In genomic region chr1:1892079-1892762, GRCh38 we compare ENCODE assay signal across 1 cellular context.
TF ChIP-seq lines count a peak whose summit lies in the region.

No MANE protein-coding gene starts in this region.

TF ChIP-seq in HepG2, 621 proteins besides CTCF, POLR2A, EP300 and RAD21 (continues in another document):
- TF ChIP-seq ETV6 (CRISPR knock-in tag; conservative IDR thresholded peaks at IDR 0.05) (no peak), MAZ (IDR thresholded peaks at IDR 0.05; ENCODE audit: borderline replicate concordance, low read depth, low read length) (no peak), MAZ (CRISPR knock-in tag; IDR thresholded peaks at IDR 0.05; ENCODE audit: low read depth) (no peak), IKZF5 (CRISPR knock-in tag; IDR thresholded peaks at IDR 0.05) (0 out of 2 replicates have a peak, but pooled peaks have one; percentile 4), KAT7 (CRISPR knock-in tag; IDR thresholded peaks at IDR 0.05; ENCODE audit: borderline replicate concordance) (no peak; the same call in 1 of the 2 replicates), ZNF431 (CRISPR knock-in tag; IDR thresholded peaks at IDR 0.05; ENCODE audit: borderline replicate concordance, low read depth) (no peak), ZBTB39 (CRISPR knock-in tag; IDR thresholded peaks at IDR 0.05) (no peak), ZNF251 (CRISPR knock-in tag; IDR thresholded peaks at IDR 0.05) (no peak), HNRNPLL (IDR thresholded peaks at IDR 0.05; ENCODE audit: low read depth, low read length, poor library complexity, severe bottlenecking) (no peak), ZBTB21 (CRISPR knock-in tag; IDR thresholded peaks at IDR 0.05) (no peak), SOX5 (CRISPR knock-in tag; IDR thresholded peaks at IDR 0.05; ENCODE audit: borderline replicate concordance) (no peak), MNT (IDR thresholded peaks at IDR 0.05) (no peak), ZNF296 (CRISPR knock-in tag; conservative IDR thresholded peaks at IDR 0.05) (no peak), SUZ12 (IDR thresholded peaks at IDR 0.05; ENCODE audit: low read depth, low read length) (no peak), NONO (IDR thresholded peaks at IDR 0.05) (no peak), NONO (CRISPR knock-in tag; conservative IDR thresholded peaks at IDR 0.05) (0 out of 2 replicates have a peak, but pooled peaks have one; percentile 24), RFXANK (CRISPR knock-in tag; IDR thresholded peaks at IDR 0.05) (no peak), MTA1 (CRISPR knock-in tag; IDR thresholded peaks at IDR 0.05; ENCODE audit: borderline replicate concordance) (0 out of 2 replicates have a peak, but pooled peaks have one; percentile 10), ZNF768 (CRISPR knock-in tag; IDR thresholded peaks at IDR 0.05) (no peak), ASH2L (IDR thresholded peaks at IDR 0.05; ENCODE audit: insufficient read length, low read depth, low read length) (no peak), ZNF687 (CRISPR knock-in tag; IDR thresholded peaks at IDR 0.05) (peak; percentile 63), ZNF280B (CRISPR knock-in tag; IDR thresholded peaks at IDR 0.05; ENCODE audit: borderline replicate concordance) (peak; percentile 1; the same call in 1 of the 2 replicates), FOXP1 (IDR thresholded peaks at IDR 0.05) (no peak), FOXP1 (CRISPR knock-in tag; IDR thresholded peaks at IDR 0.05) (no peak), MTA3 (CRISPR knock-in tag; IDR thresholded peaks at IDR 0.05) (no peak), ZNF430 (CRISPR knock-in tag; IDR thresholded peaks at IDR 0.05) (peak; percentile 56; the same call in 1 of the 2 replicates), ATF4 (CRISPR knock-in tag; IDR thresholded peaks at IDR 0.05) (no peak), CREM (IDR thresholded peaks at IDR 0.05) (no peak), CREM (CRISPR knock-in tag; IDR thresholded peaks at IDR 0.05) (no peak), MYC (CRISPR knock-in tag; IDR thresholded peaks at IDR 0.05; ENCODE audit: borderline replicate concordance) (no peak), BCLAF1 (IDR thresholded peaks at IDR 0.05) (no peak), CBX5 (CRISPR knock-in tag; IDR thresholded peaks at IDR 0.05; ENCODE audit: borderline replicate concordance) (no peak), ZNF781 (CRISPR knock-in tag; IDR thresholded peaks at IDR 0.05; ENCODE audit: borderline replicate concordance, not compliant biosample characterization) (no peak), ATM (IDR thresholded peaks at IDR 0.05; ENCODE audit: borderline replicate concordance) (no peak), BRD4 (CRISPR knock-in tag; IDR thresholded peaks at IDR 0.05) (no peak), TBX2 (CRISPR knock-in tag; IDR thresholded peaks at IDR 0.05; ENCODE audit: borderline replicate concordance) (0 out of 2 replicates have a peak, but pooled peaks have one; percentile 29), ZNF512 (CRISPR knock-in tag; IDR thresholded peaks at IDR 0.05) (peak; percentile 0; the same call in 1 of the 2 replicates), ZC3H13 (CRISPR knock-in tag; IDR thresholded peaks at IDR 0.05) (peak; percentile 80), ZNF234 (CRISPR knock-in tag; conservative IDR thresholded peaks at IDR 0.05) (no peak), ZNF414 (CRISPR knock-in tag; IDR thresholded peaks at IDR 0.05) (0 out of 2 replicates have a peak, but pooled peaks have one; percentile 6), ZBTB38 (CRISPR knock-in tag; IDR thresholded peaks at IDR 0.05) (peak; percentile 86), MYPOP (CRISPR knock-in tag; IDR thresholded peaks at IDR 0.05) (no peak), TBP (CRISPR knock-in tag; IDR thresholded peaks at IDR 0.05) (no peak), NR2C2 (CRISPR knock-in tag; IDR thresholded peaks at IDR 0.05; ENCODE audit: borderline replicate concordance) (no peak), ZNF20 (CRISPR knock-in tag; IDR thresholded peaks at IDR 0.05) (no peak), ATF1 (CRISPR knock-in tag; IDR thresholded peaks at IDR 0.05) (no peak), ZNF589 (CRISPR knock-in tag; conservative IDR thresholded peaks at IDR 0.05) (0 out of 2 replicates have a peak, but pooled peaks have one; percentile 64), ZNF543 (CRISPR knock-in tag; IDR thresholded peaks at IDR 0.05) (0 out of 2 replicates have a peak, but pooled peaks have one; percentile 8), ZNF883 (CRISPR knock-in tag; IDR thresholded peaks at IDR 0.05; ENCODE audit: not compliant biosample characterization) (peak; percentile 9)
